In genomic region chr18:23316986-23317385, GRCh38 we compare ENCODE assay signal across 24 cellular contexts.
"Had no signal": no experiment of that assay in that cellular context is flagged by ENCODE, and none has a peak within 500 bp of the region (broad histone marks: within the 10 kb centered on the region; RNA-seq: fewer than 3 reads in every experiment).

No MANE protein-coding gene starts in this region.

- H3K36me3 ChIP-seq: colonic mucosa, gastroesophageal sphincter, left ventricle myocardium inferior, lower lobe of right lung, neutrophil, stomach, thoracic aorta, transverse colon had no signal

- ATAC-seq: esophagus mucosa; gastroesophageal sphincter; left cardiac atrium; lower lobe of right lung; naive thymus-derived CD4-positive, alpha-beta T cell; sciatic nerve had no signal

- H3K27me3 Mint-ChIP-seq: memory B cell; naive thymus-derived CD4-positive, alpha-beta T cell had no signal

- H3K27me3 ChIP-seq: colonic mucosa, gastroesophageal sphincter, neutrophil, stomach, transverse colon had no signal

- H3K4me3 Mint-ChIP-seq: memory B cell; naive thymus-derived CD4-positive, alpha-beta T cell had no signal

- DNase-seq: cerebellar nuclear complex; colonic mucosa; dermis blood vessel endothelial cell; foreskin fibroblast; glutamatergic neuron; immature natural killer cell; left cardiac atrium; left ventricle myocardium inferior; lower lobe of right lung; midbrain; naive thymus-derived CD4-positive, alpha-beta T cell; posterior cingulate gyrus; stimulated activated CD4-positive, alpha-beta T cell treated with anti-CD3 and anti-CD28 coated beads, Interleukin-2, amount 100 ng/mL, for 24 hours; stimulated activated naive CD4-positive, alpha-beta T cell; stomach; substantia nigra; transverse colon had no signal

- H3K27ac Mint-ChIP-seq: memory B cell had no signal

- H3K9me3 Mint-ChIP-seq: immature natural killer cell, memory B cell had no signal

- H3K4me3 ChIP-seq: colonic mucosa, gastroesophageal sphincter, left ventricle myocardium inferior, lower lobe of right lung, skin epidermis, stomach, thoracic aorta, transverse colon had no signal

- H3K27ac ChIP-seq: colonic mucosa, gastroesophageal sphincter, left ventricle myocardium inferior, lower lobe of right lung, neutrophil, skin epidermis, stomach, thoracic aorta, transverse colon had no signal

- H3K9me3 ChIP-seq: colonic mucosa, gastroesophageal sphincter, left ventricle myocardium inferior, lower lobe of right lung, neutrophil, stomach, thoracic aorta, transverse colon had no signal

- H3K4me1 ChIP-seq: colonic mucosa, lower lobe of right lung, transverse colon had no signal
